8 cellular contexts compared by ENCODE assay signal in genomic region chr22:30968015-30968923, GRCh38. TPM values are rescaled to one million over a fixed set of nuclear protein-coding genes. Genes with fewer than 3 reads are reported as not detected.
DNase-seq lines count a peak whose midpoint lies in the region; ATAC-seq and TF ChIP-seq lines count a peak whose summit lies in the region.

Gene MORC2, minus strand, starts transcription at chr22:30968774. Its CDS starts 885 bp downstream, at chr22:30967889.

- peak within 1 kb of the TSS; percentile 64 to 87 (median 80) for H3K4me3 ChIP-seq in skin epidermis

- BruUV-seq in MCF 10A (replicated peaks; lab: Mats Ljungman, UMichigan): TSS peak; percentile 46

- CTCF ChIA-PET in activated CD8-positive, alpha-beta memory T cell treated with anti-CD3 and anti-CD28 coated beads for 36 hours (lab: Charles Lee): interaction anchor here (0.5 to 3.0 kb wide), 5 partner anchors 11 to 333 kb away, joined by 3 to 11 read pairs (median 5); partner anchors contain the start of gene SLC35E4
- CTCF ChIA-PET in MCF 10A (lab: Yijun Ruan, JAX): interaction anchor here (0.6 to 3.0 kb wide), 12 partner anchors 21 to 1718 kb away, joined by 3 to 11 read pairs (median 4); partner anchors contain the start of gene SMTN

- no peaks in the 10 kb centered on the region for H3K9me3 Mint-ChIP-seq in MCF 10A (ENCODE audit: unreplicated experiment)
- H3K9me3 Mint-ChIP-seq in immature natural killer cell: peaks cover 5 to 33% (median 27%) of the 10 kb centered on the region in 6 donors

- H3K36me3 Mint-ChIP-seq in MCF 10A (ENCODE audit: insufficient read depth, unreplicated experiment) (peaks cover 52% of the 10 kb centered on the region), immature natural killer cell (peaks cover 29 to 32% (median 29%) of the 10 kb centered on the region in 3 donors)

- peaks cover 28% of the 10 kb centered on the region for H3K4me1 Mint-ChIP-seq in MCF 10A (ENCODE audit: insufficient read depth, unreplicated experiment)
- peaks cover 55 to 74% of the 10 kb centered on the region in 2 donors for H3K4me1 Mint-ChIP-seq in immature natural killer cell

- H3K27me3 Mint-ChIP-seq in MCF 10A (ENCODE audit: insufficient read depth, unreplicated experiment): no peaks in the 10 kb centered on the region
- peaks cover 6 to 13% (median 13%) of the 10 kb centered on the region in 3 donors for H3K27me3 Mint-ChIP-seq in immature natural killer cell (ENCODE audit: low read depth in 3 of 3)

- intact Hi-C loops in MCF 10A (cut with micrococcal nuclease): no loop called here

- DNase-seq in activated CD8-positive, alpha-beta memory T cell treated with anti-CD3 and anti-CD28 coated beads, Interleukin-2, amount 50 U/mL, for 48 hours: no peak
- DNase-seq in NCI-H2227 treated with DMSO at 0.1 percent for 48 hours (lab: John Stamatoyannopoulos, UW) (peak; percentile 63), MCF 10A (ENCODE audit: unreplicated experiment) (no peak), immature natural killer cell (no peak)
- no peak for DNase-seq in stimulated activated CD4-positive, alpha-beta T cell treated with anti-CD3 and anti-CD28 coated beads, Interleukin-4, amount 100 ng/mL, for 1 hour

- POLR2A ChIA-PET in activated CD8-positive, alpha-beta memory T cell treated with anti-CD3 and anti-CD28 coated beads for 36 hours (lab: Charles Lee): interaction anchor here (0.7 to 3.2 kb wide), 7 partner anchors 13 to 1874 kb away, joined by 3 to 35 read pairs (median 5); partner anchors contain the start of genes PATZ1 and RNF185
- POLR2A ChIA-PET in MCF 10A (lab: Yijun Ruan, JAX): interaction anchor here (0.6 to 5.3 kb wide), 37 partner anchors 9 to 1414 kb away, joined by 3 to 99 read pairs (median 5); partner anchors contain the start of genes PATZ1, PES1, PIK3IP1 and RNF185

- H3K4me3 Mint-ChIP-seq in MCF 10A (ENCODE audit: unreplicated experiment) (peak within 1 kb of the TSS; percentile 88), immature natural killer cell (peak within 1 kb of the TSS; percentile 87 to 95 (median 92))

- peak; percentile 34 for ATAC-seq in HG02852 (IDR thresholded peaks at IDR 0.05; ENCODE audit: unreplicated experiment)

- H3K27ac Mint-ChIP-seq in MCF 10A (ENCODE audit: low read depth, unreplicated experiment): peak within 1 kb of the TSS; percentile 88
- peak within 1 kb of the TSS; percentile 91 to 98 (median 94) for H3K27ac Mint-ChIP-seq in immature natural killer cell

- H3K27ac ChIP-seq in skin epidermis: peak within 1 kb of the TSS; percentile 92 to 99 (median 97)

- TF ChIP-seq CTCF in MCF 10A (IDR thresholded peaks at IDR 0.05; ENCODE audit: unreplicated experiment): no peak

RNA-seq across cellular contexts. Expression of gene MORC2, which starts in this region (rescaled TPM):
- total RNA-seq in activated CD8-positive, alpha-beta memory T cell treated with anti-CD3 and anti-CD28 coated beads for 36 hours: 10 to 100 TPM; 30.2 to 30.8 TPM
- total RNA-seq in MCF 10A (2022): 35.7 and 36.1 TPM in 2 replicates
- 1 to 10 TPM in 2 of 3 donors, not detected in 1; 1.1 to 6.9 TPM for polyA plus RNA-seq in immature natural killer cell
